ENCODE assay signal across 12 cellular contexts in the genomic region with DNA sequence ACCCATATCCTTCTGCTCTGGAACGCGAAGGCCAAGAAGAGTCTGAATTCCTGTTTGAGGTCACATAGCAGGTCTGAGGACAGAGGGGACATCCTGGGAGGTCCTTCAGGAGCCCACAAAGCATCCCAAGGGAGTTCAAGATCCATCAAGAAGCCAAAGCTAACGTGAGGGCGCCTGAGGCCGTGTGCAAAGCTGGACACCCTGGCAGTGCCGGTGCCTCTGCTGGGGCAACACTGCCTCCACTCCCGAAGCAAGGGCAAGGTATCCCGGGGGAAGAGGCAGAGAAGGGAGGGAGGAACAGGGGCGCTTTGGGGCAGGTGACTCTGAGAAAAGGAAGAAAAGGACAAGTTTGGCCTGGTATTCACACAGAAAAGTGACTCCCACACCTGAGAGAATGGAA. TPM values are rescaled to one million over a fixed set of nuclear protein-coding genes. Genes with fewer than 3 reads are reported as not detected.
DNase-seq lines count a peak whose midpoint lies in the region; ATAC-seq and TF ChIP-seq lines count a peak whose summit lies in the region.
"Had no signal": no experiment of that assay in that cellular context is flagged by ENCODE, and none has a peak within 500 bp of the region (broad histone marks: within the 10 kb centered on the region; RNA-seq: fewer than 3 reads in every experiment).

No MANE protein-coding gene starts in this region.

- H4K20me1 ChIP-seq in BLaER1 treated with 17β-estradiol and CSF1 and Interleukin-3, amounts not matched to agents 10 nM and 100 nM, result no peaks in the 10 kb centered on the region

- TF ChIP-seq CTCF in ascending aorta (IDR thresholded peaks at IDR 0.05), result no peak

- peak overlapping the region in 4 of 11 experiments; percentile 19 to 33 (median 27); a peak in 3 of 22 replicates for H3K9ac ChIP-seq in BLaER1 treated with 17β-estradiol and CSF1 and Interleukin-3, amounts not matched to agents 10 nM and 100 nM
- no peak overlapping the region for H3K9ac ChIP-seq in muscle layer of colon (ENCODE audit: low read length)

- peak overlapping the region; percentile 69 for H3K27ac Mint-ChIP-seq in stimulated activated effector memory CD8-positive, alpha-beta T cell treated with anti-CD3 and anti-CD28 coated beads, Interleukin-12 subunit alpha, Interleukin-12 subunit beta, amount 100 ng/mL, for 72 hours
- H3K27ac Mint-ChIP-seq: immature natural killer cell, WTC11 had no signal

- H3K9me3 ChIP-seq in BLaER1 treated with 17β-estradiol and CSF1 and Interleukin-3, amounts not matched to agents 10 nM and 100 nM (replicated peaks in 1 of 11), result no peaks in the 10 kb centered on the region
- no peaks in the 10 kb centered on the region for H3K9me3 ChIP-seq in ascending aorta
- H3K9me3 ChIP-seq in muscle layer of colon (ENCODE audit: low read length), result no peaks in the 10 kb centered on the region

- no peak overlapping the region for H3K27ac ChIP-seq in BLaER1 treated with 17β-estradiol and CSF1 and Interleukin-3, amounts not matched to agents 10 nM and 100 nM
- H3K27ac ChIP-seq in ascending aorta, result peak overlapping the region; percentile 48 to 76
- peak overlapping the region; percentile 78 for H3K27ac ChIP-seq in muscle layer of colon (ENCODE audit: low read depth, low read length)

- no peaks in the 10 kb centered on the region; a peak in 1 of 22 replicates for H3K36me3 ChIP-seq in BLaER1 treated with 17β-estradiol and CSF1 and Interleukin-3, amounts not matched to agents 10 nM and 100 nM
- H3K36me3 ChIP-seq in ascending aorta (no peaks in the 10 kb centered on the region), muscle layer of colon (ENCODE audit: insufficient read depth, low read length) (no peaks in the 10 kb centered on the region)

- no peak overlapping the region for H3K4me3 Mint-ChIP-seq in stimulated activated effector memory CD8-positive, alpha-beta T cell treated with anti-CD3 and anti-CD28 coated beads, Interleukin-12 subunit alpha, Interleukin-12 subunit beta, amount 100 ng/mL, for 72 hours
- H3K4me3 Mint-ChIP-seq: immature natural killer cell, WTC11 had no signal

- H3K4me2 ChIP-seq in BLaER1 treated with 17β-estradiol and CSF1 and Interleukin-3, amounts not matched to agents 10 nM and 100 nM, result peak overlapping the region in 10 of 11 experiments; percentile 11 to 98 (median 86); a peak in 18 of 22 replicates

- no peaks in the 10 kb centered on the region for H3K9me3 Mint-ChIP-seq in stimulated activated effector memory CD8-positive, alpha-beta T cell treated with anti-CD3 and anti-CD28 coated beads, Interleukin-12 subunit alpha, Interleukin-12 subunit beta, amount 100 ng/mL, for 72 hours
- H3K9me3 Mint-ChIP-seq: immature natural killer cell, WTC11 had no signal

- DNase-seq in ascending aorta (ENCODE audit: low spot score in 2 of 2), result no peak
- no peak for DNase-seq in stimulated activated effector memory CD8-positive, alpha-beta T cell treated with anti-CD3 and anti-CD28 coated beads, Interleukin-12 subunit alpha, Interleukin-12 subunit beta, amount 100 ng/mL, for 72 hours (ENCODE audit: low spot score in 2 of 2)
- no peak for DNase-seq in COLO829 (ENCODE audit: low spot score)
- DNase-seq in NCI-H2081 (lab: John Stamatoyannopoulos, UW), result no peak
- DNase-seq in SHP77 (lab: John Stamatoyannopoulos, UW), result no peak
- no peak for DNase-seq in activated naive CD4-positive, alpha-beta T cell (lab: John Stamatoyannopoulos, UW)
- DNase-seq: activated gamma-delta T cell treated with Interleukin-2 at 50 U/mL for 16 hours; effector CD4-positive, alpha-beta T cell; immature natural killer cell had no signal

- intact Hi-C loops in ascending aorta (cut with DNase I), result loop anchor here (1.0 to 10.0 kb wide), 10 partner anchors 50 to 1998 kb away; partner anchors contain the start of genes DDX25, FAM118B, HYLS1 and PKNOX2

- ATAC-seq in stimulated activated effector memory CD8-positive, alpha-beta T cell treated with anti-CD3 and anti-CD28 coated beads, Interleukin-12 subunit alpha, Interleukin-12 subunit beta, amount 100 ng/mL, for 72 hours, result no peak

- H3K4me1 ChIP-seq in BLaER1 treated with 17β-estradiol and CSF1 and Interleukin-3, amounts not matched to agents 10 nM and 100 nM, result peaks cover 21 to 63% (median 53%) of the 10 kb centered on the region in 10 experiments
- peaks cover 24 to 53% of the 10 kb centered on the region in 2 donors for H3K4me1 ChIP-seq in ascending aorta
- peaks cover 74% of the 10 kb centered on the region for H3K4me1 ChIP-seq in muscle layer of colon (ENCODE audit: insufficient read depth, low read length)

- no peaks in the 10 kb centered on the region for H3K36me3 Mint-ChIP-seq in stimulated activated effector memory CD8-positive, alpha-beta T cell treated with anti-CD3 and anti-CD28 coated beads, Interleukin-12 subunit alpha, Interleukin-12 subunit beta, amount 100 ng/mL, for 72 hours
- H3K36me3 Mint-ChIP-seq: immature natural killer cell, WTC11 had no signal

- no peak overlapping the region for H3K4me3 ChIP-seq in BLaER1 treated with 17β-estradiol and CSF1 and Interleukin-3, amounts not matched to agents 10 nM and 100 nM
- H3K4me3 ChIP-seq in ascending aorta (no peak overlapping the region), muscle layer of colon (ENCODE audit: low read depth in 1 of 2, low read length in 2 of 2) (peak overlapping the region in 1 of 2 donors; percentile 22)

- peaks cover 13% of the 10 kb centered on the region for H3K4me1 Mint-ChIP-seq in stimulated activated effector memory CD8-positive, alpha-beta T cell treated with anti-CD3 and anti-CD28 coated beads, Interleukin-12 subunit alpha, Interleukin-12 subunit beta, amount 100 ng/mL, for 72 hours
- H3K4me1 Mint-ChIP-seq: immature natural killer cell had no signal

- no peaks in the 10 kb centered on the region for H3K27me3 ChIP-seq in BLaER1 treated with 17β-estradiol and CSF1 and Interleukin-3, amounts not matched to agents 10 nM and 100 nM
- H3K27me3 ChIP-seq in ascending aorta (no peaks in the 10 kb centered on the region), muscle layer of colon (ENCODE audit: control insufficient read depth in 1 of 2, insufficient read depth in 2 of 2, low read length in 2 of 2) (no peaks in the 10 kb centered on the region)

RNA-seq across cellular contexts. Expression of gene CDON, which starts 50.3 kb away (rescaled TPM):
- 33.0 TPM for total RNA-seq in ascending aorta

Comparison
In these comparisons a context has a peak if more than half of its experiments do, and no peak if none do; other contexts are left out.
1. H3K27ac ChIP-seq: peak in ascending aorta (2 of 2) and muscle layer of colon (single experiment); none in BLaER1 treated with 17β-estradiol and CSF1 and Interleukin-3, amounts not matched to agents 10 nM and 100 nM (0 of 11).